8 cellular contexts compared by ENCODE assay signal in genomic region chr14:68843471-68844209, GRCh38. TPM values are rescaled to one million over a fixed set of nuclear protein-coding genes. Genes with fewer than 3 reads are reported as not detected.
DNase-seq lines count a peak whose midpoint lies in the region; ATAC-seq and TF ChIP-seq lines count a peak whose summit lies in the region.

No MANE protein-coding gene starts in this region.

- POLR2A ChIA-PET in BJ (lab: Charles Lee): interaction anchor here (0.7 to 1.0 kb wide), 2 partner anchors 50 to 179 kb away, joined by 4 to 7 read pairs; no protein-coding TSS in a partner anchor

- no peak overlapping the region for H2BK20ac ChIP-seq in H9 (ENCODE audit: low read depth, low read length, poor library complexity, severe bottlenecking)

- peak overlapping the region; percentile 77 to 83 for H3K4me3 Mint-ChIP-seq in H9

- no peaks in the 10 kb centered on the region for H3K9me3 ChIP-seq in H9 (ENCODE audit: control insufficient read depth, low read depth, low read length)

- H3K27me3 ChIP-seq in BJ (ENCODE audit: control insufficient read depth, insufficient read depth, low read length) (no peaks in the 10 kb centered on the region), H9 (ENCODE audit: insufficient read depth, low read length) (no peaks in the 10 kb centered on the region)

- H3K23ac ChIP-seq in H9 (ENCODE audit: insufficient read length, low read depth, low read length): no peak overlapping the region

- H3K18ac ChIP-seq in H9 (ENCODE audit: insufficient read length, low read depth, low read length): peak overlapping the region; percentile 56

- no peak overlapping the region for H3T11ph ChIP-seq in H9 (ENCODE audit: low read length)

- H3K14ac ChIP-seq in H9 (ENCODE audit: insufficient read depth, low read length): peak overlapping the region; percentile 72; the same call in 1 of the 2 replicates

- peaks cover 3% of the 10 kb centered on the region for H3K27me3 Mint-ChIP-seq in H9 (ENCODE audit: low read depth)

- H3K79me1 ChIP-seq in H9 (ENCODE audit: insufficient read depth, low read depth, low read length, poor library complexity, severe bottlenecking): no peaks in the 10 kb centered on the region

- no peak overlapping the region for H4K8ac ChIP-seq in H9 (replicated peaks; ENCODE audit: insufficient read length, low read depth, low read length)

- H3K9me3 Mint-ChIP-seq in H9: peaks cover 0 to 6% of the 10 kb centered on the region in 2 experiments; a peak in 3 of 5 replicates

- intact Hi-C loops in lower leg skin (cut with DNase I; ENCODE audit: low total_unique reads): no loop called here

- no peak overlapping the region for H2BK15ac ChIP-seq in H9 (ENCODE audit: low read depth, low read length)

- no peak for ATAC-seq in HG03095 (IDR thresholded peaks at IDR 0.05; ENCODE audit: unreplicated experiment)

- no peaks in the 10 kb centered on the region for H3K79me2 ChIP-seq in H9 (ENCODE audit: insufficient read depth, low read length)

- TF ChIP-seq CTCF in BJ (IDR thresholded peaks at IDR 0.05; ENCODE audit: insufficient read depth, low read depth, low read length): peak; percentile 94
- peak; percentile 98 for TF ChIP-seq CTCF in H9 (conservative IDR thresholded peaks at IDR 0.05)
- peak in 1 of 3 donors; percentile 46 for TF ChIP-seq CTCF in lower leg skin (IDR thresholded peaks at IDR 0.05)

- no peaks in the 10 kb centered on the region for H3K4me1 ChIP-seq in H9 (ENCODE audit: insufficient read depth, low read length)

- peak overlapping the region; percentile 74 to 94 (median 91) for H3K27ac Mint-ChIP-seq in H9

- no peaks in the 10 kb centered on the region for H3K36me3 ChIP-seq in BJ (ENCODE audit: control insufficient read depth, insufficient read depth, low read length)

- H3K4me2 ChIP-seq in H9 (ENCODE audit: insufficient read depth, insufficient read length, low read length): peak overlapping the region; percentile 65

- H3K56ac ChIP-seq in H9 (ENCODE audit: insufficient read length, low read depth, low read length): no peak overlapping the region

- TF ChIP-seq POLR2A in lower leg skin (IDR thresholded peaks at IDR 0.05): no peak

- peaks cover 4% of the 10 kb centered on the region for H3K23me2 ChIP-seq in H9 (ENCODE audit: insufficient read length, low read depth, low read length, poor library complexity, severe bottlenecking)

- H2BK120ac ChIP-seq in H9 (ENCODE audit: low read depth, low read length, poor library complexity, severe bottlenecking): no peak overlapping the region

- H3K36me3 Mint-ChIP-seq in H9 (ENCODE audit: insufficient read depth in 1 of 3, low read depth in 3 of 3): peaks cover 0 to 3% (median 0%) of the 10 kb centered on the region in 3 experiments; a peak in 3 of 7 replicates

- no peak overlapping the region for H4K91ac ChIP-seq in H9 (ENCODE audit: insufficient read length, low read depth, low read length)

- no peak overlapping the region for H3K4me3 ChIP-seq in BJ (ENCODE audit: low read depth, low read length)
- H3K4me3 ChIP-seq in lower leg skin (ENCODE audit: low read depth, poor library complexity, severe bottlenecking): no peak overlapping the region

- peak overlapping the region; percentile 53 for H3K9ac ChIP-seq in H9 (ENCODE audit: extremely low read depth, insufficient read length, low read length)

- no CpG with 5 or more reads among the region's 19 CpGs for WGBS in H9 (ENCODE audit: extremely low coverage, insufficient read length, low lambda C conversion rate)
- 19 to 20% methylated on average over 19 of the region's 19 CpGs for WGBS in lower leg skin, 2 donors

- H3K4ac ChIP-seq in H9 (ENCODE audit: low read depth, low read length): no peak overlapping the region

- no peak overlapping the region for H3K27ac ChIP-seq in H9 (ENCODE audit: insufficient read length, low read depth, low read length)

- H2AK5ac ChIP-seq in H9 (ENCODE audit: insufficient read length, low read length): no peak overlapping the region

- CTCF ChIA-PET in BJ (lab: Yijun Ruan, JAX): interaction anchor here (0.7 to 3.8 kb wide), 37 partner anchors 8 to 1006 kb away, joined by 3 to 37 read pairs (median 4); no protein-coding TSS in a partner anchor

- no peaks in the 10 kb centered on the region for H4K20me1 ChIP-seq in H9 (ENCODE audit: control insufficient read depth, insufficient read depth, insufficient read length)

- H2BK5ac ChIP-seq in H9 (ENCODE audit: insufficient read length, low read length): no peak overlapping the region

- peaks cover 8 to 9% of the 10 kb centered on the region in 2 experiments; a peak in 3 of 4 replicates for H3K4me1 Mint-ChIP-seq in H9

- DNase-seq in BJ (ENCODE audit: low read depth) (no peak), H9 (peak; percentile 76), NCI-H510A (lab: John Stamatoyannopoulos, UW) (peak; percentile 26), dermis microvascular lymphatic vessel endothelial cell (ENCODE audit: low read depth in 2 of 2) (peak; percentile 25 to 69), lower leg skin (ENCODE audit: low spot score in 2 of 2) (peak; percentile 75 to 97)
- DNase-seq in activated CD4-positive, alpha-beta T cell treated with anti-CD3 and anti-CD28 coated beads, Interleukin-2, amount 50 U/mL, for 1 hour: peak; percentile 74
- DNase-seq in stimulated activated CD4-positive, alpha-beta T cell treated with anti-CD3 and anti-CD28 coated beads, Interleukin-4, amount 100 ng/mL, for 4 hours: peak; percentile 68 to 76

- no peak overlapping the region for H2BK12ac ChIP-seq in H9 (ENCODE audit: insufficient read length, low read depth, low read length)

- peak overlapping the region; percentile 99 for H2AFZ ChIP-seq in H9 (ENCODE audit: low read length)

- H4K5ac ChIP-seq in H9 (ENCODE audit: insufficient read length, low read depth, low read length): no peak overlapping the region

RNA-seq across cellular contexts. Expression of gene ZFP36L1, which starts 50.8 kb away (rescaled TPM):
- polyA plus RNA-seq in BJ (2011; rRNA removed): 49.2 and 52.7 TPM in 2 replicates
- 40.0 and 55.9 TPM in 2 replicates for polyA minus RNA-seq in BJ (2011; rRNA and poly(A)+ RNA removed)
- total RNA-seq in H9 (2021): 95.0 and 109 TPM in 2 replicates
- 7.6 and 24.8 TPM in 2 replicates for total RNA-seq in dermis microvascular lymphatic vessel endothelial cell
- 1,000 to 10,000 TPM in 1 of 4 donors, 100 to 1,000 TPM in 3; 466 to 2,618 (median 922) TPM for total RNA-seq in lower leg skin
